Comparison of ENCODE assay signal across 8 cellular contexts in the genomic region with DNA sequence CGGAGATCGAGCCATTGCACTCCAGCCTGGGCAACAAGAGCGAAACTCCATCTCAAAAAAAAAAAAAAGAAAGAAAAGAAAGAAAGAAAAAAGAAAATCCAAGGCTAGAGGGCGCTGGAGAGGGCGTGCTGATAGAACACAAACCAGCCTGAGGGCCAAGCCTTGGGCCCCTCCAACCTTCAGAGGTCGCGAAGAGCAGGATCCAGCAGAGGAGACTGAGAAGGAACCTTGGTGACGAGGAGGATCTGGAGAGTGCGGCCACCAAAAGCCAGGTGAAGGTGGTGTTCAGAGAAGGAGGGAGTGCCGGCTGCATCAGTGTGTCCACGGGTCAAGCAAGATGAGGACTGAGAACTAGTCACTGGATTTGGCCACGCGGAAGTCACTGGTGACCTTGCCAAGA. TPM values are rescaled to one million over a fixed set of nuclear protein-coding genes. Genes with fewer than 3 reads are reported as not detected.
DNase-seq lines count a peak whose midpoint lies in the region; ATAC-seq and TF ChIP-seq lines count a peak whose summit lies in the region.

No MANE protein-coding gene starts in this region.

- H3K36me3 ChIP-seq in BJ (ENCODE audit: control insufficient read depth, insufficient read depth, low read length): no peaks in the 10 kb centered on the region
- H3K36me3 ChIP-seq in HEK293 (ENCODE audit: control insufficient read depth in 2 of 2, insufficient read depth in 1 of 2, low read length in 2 of 2): no peaks in the 10 kb centered on the region
- H3K36me3 ChIP-seq in prostate gland: no peaks in the 10 kb centered on the region

- H3K27ac Mint-ChIP-seq in WTC11: peak overlapping the region; percentile 4; the same call in 1 of the 2 replicates

- H3K4me1 ChIP-seq in HEK293 (ENCODE audit: control insufficient read depth, insufficient read depth, low read length) (peaks cover 9% of the 10 kb centered on the region), prostate gland (replicated peaks) (no peaks in the 10 kb centered on the region)

- H3K4me3 ChIP-seq in BJ (ENCODE audit: low read depth, low read length) (no peak overlapping the region), HEK293 (ENCODE audit: low read depth, low read length) (no peak overlapping the region), prostate gland (no peak overlapping the region)

- H3K4me3 Mint-ChIP-seq in WTC11: no peak overlapping the region

- no peak overlapping the region for H3K27ac ChIP-seq in HEK293 (ENCODE audit: extremely low read depth, low read depth, low read length)
- no peak overlapping the region for H3K27ac ChIP-seq in prostate gland

- H3K27me3 ChIP-seq in BJ (ENCODE audit: control insufficient read depth, insufficient read depth, low read length) (no peaks in the 10 kb centered on the region), prostate gland (replicated peaks; ENCODE audit: insufficient read depth) (no peaks in the 10 kb centered on the region)

- peaks cover 39% of the 10 kb centered on the region for H3K27me3 Mint-ChIP-seq in WTC11 (ENCODE audit: low read depth)

- peak; percentile 56 for TF ChIP-seq CTCF in BJ (IDR thresholded peaks at IDR 0.05; ENCODE audit: insufficient read depth, low read depth, low read length)
- TF ChIP-seq CTCF in HEK293 (tag by site-specific recombination; IDR thresholded peaks at IDR 0.05): peak; percentile 72
- peak; percentile 19; the same call in 1 of the 2 replicates for TF ChIP-seq CTCF in WTC11 (IDR thresholded peaks at IDR 0.05)
- no peak for TF ChIP-seq CTCF in prostate gland (IDR thresholded peaks at IDR 0.05)

- TF ChIP-seq POLR2A in prostate gland (IDR thresholded peaks at IDR 0.05): no peak

- ATAC-seq in WTC11 (peak; percentile 3; the same call in 1 of the 2 replicates), HG03571 (IDR thresholded peaks at IDR 0.05; ENCODE audit: unreplicated experiment) (no peak)

- no peaks in the 10 kb centered on the region for H3K36me3 Mint-ChIP-seq in WTC11

- DNase-seq in BJ (ENCODE audit: low read depth) (no peak), WTC11 (ENCODE audit: low spot score) (peak; percentile 44), iPS-NIHi7 (ENCODE audit: extremely low spot score) (peak; percentile 38), prostate gland (ENCODE audit: low spot score) (no peak), putamen (ENCODE audit: low spot score) (no peak), middle frontal gyrus (ENCODE audit: extremely low spot score, low spot score) (no peak)

- H3K9me3 ChIP-seq in HEK293 (ENCODE audit: control insufficient read depth, insufficient read depth, low read depth, low read length) (no peaks in the 10 kb centered on the region), prostate gland (no peaks in the 10 kb centered on the region)

- CTCF ChIA-PET in BJ (lab: Yijun Ruan, JAX): interaction anchor here (0.7 to 4.9 kb wide), 10 partner anchors 8 to 356 kb away, joined by 3 to 39 read pairs (median 4); no protein-coding TSS in a partner anchor
- CTCF ChIA-PET in HEK293 (lab: Yijun Ruan, JAX): interaction anchor here (0.6 to 2.8 kb wide), 20 partner anchors 9 to 1005 kb away, joined by 3 to 15 read pairs (median 4); no protein-coding TSS in a partner anchor
- CTCF ChIA-PET in WTC11 (lab: Charles Lee): interaction anchor here (0.7 to 2.0 kb wide), 9 partner anchors 13 to 420 kb away, joined by 3 to 9 read pairs (median 3); no protein-coding TSS in a partner anchor

- 54% methylated on average over 13 of the region's 13 CpGs for WGBS in prostate gland

- intact Hi-C loops in prostate gland (cut with DNase I): loop anchor here (5.0 to 10.0 kb wide), 2 partner anchors 127 to 355 kb away; a partner anchor contains a TSS

- peaks cover 17% of the 10 kb centered on the region for H3K4me1 Mint-ChIP-seq in WTC11

- no peaks in the 10 kb centered on the region for H3K9me3 Mint-ChIP-seq in WTC11

- POLR2A ChIA-PET in BJ (lab: Charles Lee): no interaction called here
- POLR2A ChIA-PET in HEK293 (lab: Yijun Ruan, JAX): no interaction called here
- POLR2A ChIA-PET in WTC11 (lab: Charles Lee): interaction anchor here (0.7 kb wide), 1 partner anchor 661 kb away, joined by 4 read pairs; no protein-coding TSS in a partner anchor

TF ChIP-seq in HEK293, 187 proteins besides CTCF, POLR2A, EP300 and RAD21:
- TF ChIP-seq ZEB2 (tag by site-specific recombination; IDR thresholded peaks at IDR 0.05) (0 out of 2 replicates have a peak, but pooled peaks have one; percentile 14), ZNF324 (tag by site-specific recombination; IDR thresholded peaks at IDR 0.05) (no peak), ZNF366 (tag by site-specific recombination; conservative IDR thresholded peaks at IDR 0.05) (0 out of 2 replicates have a peak, but pooled peaks have one; percentile 23), ZBTB17 (tag by site-specific recombination; IDR thresholded peaks at IDR 0.05) (peak; percentile 34; the same call in 1 of the 2 replicates), ZFP69B (tag by site-specific recombination; IDR thresholded peaks at IDR 0.05) (peak; percentile 35; the same call in 1 of the 2 replicates), ZBTB8A (tag by site-specific recombination; IDR thresholded peaks at IDR 0.05) (0 out of 2 replicates have a peak, but pooled peaks have one; percentile 27), ZNF48 (tag by site-specific recombination; IDR thresholded peaks at IDR 0.05) (no peak)
- TF ChIP-seq, protein P1, sequence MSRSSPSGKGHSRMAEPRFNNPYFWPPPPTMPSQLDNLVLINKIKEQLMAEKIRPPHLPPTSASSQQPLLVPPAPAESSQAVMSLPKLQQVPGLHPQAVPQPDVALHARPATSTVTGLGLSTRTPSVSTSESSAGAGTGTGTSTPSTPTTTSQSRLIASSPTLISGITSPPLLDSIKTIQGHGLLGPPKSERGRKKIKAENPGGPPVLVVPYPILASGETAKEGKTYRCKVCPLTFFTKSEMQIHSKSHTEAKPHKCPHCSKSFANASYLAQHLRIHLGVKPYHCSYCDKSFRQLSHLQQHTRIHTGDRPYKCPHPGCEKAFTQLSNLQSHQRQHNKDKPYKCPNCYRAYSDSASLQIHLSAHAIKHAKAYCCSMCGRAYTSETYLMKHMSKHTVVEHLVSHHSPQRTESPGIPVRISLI (tag by site-specific recombination; IDR thresholded peaks at IDR 0.05): peak; percentile 44; the same call in 1 of the 2 replicates

TF ChIP-seq in WTC11, 78 proteins besides CTCF, POLR2A, EP300 and RAD21 (continues in another document):
- no peak for TF ChIP-seq ELF4 (CRISPR knock-in tag; IDR thresholded peaks at IDR 0.05; ENCODE audit: low read depth)
- TF ChIP-seq, protein P2, sequence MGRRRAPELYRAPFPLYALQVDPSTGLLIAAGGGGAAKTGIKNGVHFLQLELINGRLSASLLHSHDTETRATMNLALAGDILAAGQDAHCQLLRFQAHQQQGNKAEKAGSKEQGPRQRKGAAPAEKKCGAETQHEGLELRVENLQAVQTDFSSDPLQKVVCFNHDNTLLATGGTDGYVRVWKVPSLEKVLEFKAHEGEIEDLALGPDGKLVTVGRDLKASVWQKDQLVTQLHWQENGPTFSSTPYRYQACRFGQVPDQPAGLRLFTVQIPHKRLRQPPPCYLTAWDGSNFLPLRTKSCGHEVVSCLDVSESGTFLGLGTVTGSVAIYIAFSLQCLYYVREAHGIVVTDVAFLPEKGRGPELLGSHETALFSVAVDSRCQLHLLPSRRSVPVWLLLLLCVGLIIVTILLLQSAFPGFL (CRISPR knock-in tag; IDR thresholded peaks at IDR 0.05; ENCODE audit: borderline replicate concordance): no peak
- no peak for TF ChIP-seq ZNF219 (CRISPR knock-in tag; IDR thresholded peaks at IDR 0.05; ENCODE audit: borderline replicate concordance)
- no peak for TF ChIP-seq TEAD4 (CRISPR knock-in tag; IDR thresholded peaks at IDR 0.05)
- TF ChIP-seq, protein P3, sequence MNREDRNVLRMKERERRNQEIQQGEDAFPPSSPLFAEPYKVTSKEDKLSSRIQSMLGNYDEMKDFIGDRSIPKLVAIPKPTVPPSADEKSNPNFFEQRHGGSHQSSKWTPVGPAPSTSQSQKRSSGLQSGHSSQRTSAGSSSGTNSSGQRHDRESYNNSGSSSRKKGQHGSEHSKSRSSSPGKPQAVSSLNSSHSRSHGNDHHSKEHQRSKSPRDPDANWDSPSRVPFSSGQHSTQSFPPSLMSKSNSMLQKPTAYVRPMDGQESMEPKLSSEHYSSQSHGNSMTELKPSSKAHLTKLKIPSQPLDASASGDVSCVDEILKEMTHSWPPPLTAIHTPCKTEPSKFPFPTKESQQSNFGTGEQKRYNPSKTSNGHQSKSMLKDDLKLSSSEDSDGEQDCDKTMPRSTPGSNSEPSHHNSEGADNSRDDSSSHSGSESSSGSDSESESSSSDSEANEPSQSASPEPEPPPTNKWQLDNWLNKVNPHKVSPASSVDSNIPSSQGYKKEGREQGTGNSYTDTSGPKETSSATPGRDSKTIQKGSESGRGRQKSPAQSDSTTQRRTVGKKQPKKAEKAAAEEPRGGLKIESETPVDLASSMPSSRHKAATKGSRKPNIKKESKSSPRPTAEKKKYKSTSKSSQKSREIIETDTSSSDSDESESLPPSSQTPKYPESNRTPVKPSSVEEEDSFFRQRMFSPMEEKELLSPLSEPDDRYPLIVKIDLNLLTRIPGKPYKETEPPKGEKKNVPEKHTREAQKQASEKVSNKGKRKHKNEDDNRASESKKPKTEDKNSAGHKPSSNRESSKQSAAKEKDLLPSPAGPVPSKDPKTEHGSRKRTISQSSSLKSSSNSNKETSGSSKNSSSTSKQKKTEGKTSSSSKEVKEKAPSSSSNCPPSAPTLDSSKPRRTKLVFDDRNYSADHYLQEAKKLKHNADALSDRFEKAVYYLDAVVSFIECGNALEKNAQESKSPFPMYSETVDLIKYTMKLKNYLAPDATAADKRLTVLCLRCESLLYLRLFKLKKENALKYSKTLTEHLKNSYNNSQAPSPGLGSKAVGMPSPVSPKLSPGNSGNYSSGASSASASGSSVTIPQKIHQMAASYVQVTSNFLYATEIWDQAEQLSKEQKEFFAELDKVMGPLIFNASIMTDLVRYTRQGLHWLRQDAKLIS (CRISPR knock-in tag; IDR thresholded peaks at IDR 0.05; ENCODE audit: borderline replicate concordance): no peak
- TF ChIP-seq, protein P4, sequence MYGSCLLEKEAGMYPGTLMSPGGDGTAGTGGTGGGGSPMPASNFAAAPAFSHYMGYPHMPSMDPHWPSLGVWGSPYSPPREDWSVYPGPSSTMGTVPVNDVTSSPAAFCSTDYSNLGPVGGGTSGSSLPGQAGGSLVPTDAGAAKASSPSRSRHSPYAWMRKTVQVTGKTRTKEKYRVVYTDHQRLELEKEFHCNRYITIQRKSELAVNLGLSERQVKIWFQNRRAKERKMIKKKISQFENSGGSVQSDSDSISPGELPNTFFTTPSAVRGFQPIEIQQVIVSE (CRISPR knock-in tag; IDR thresholded peaks at IDR 0.05; ENCODE audit: borderline replicate concordance): no peak
- TF ChIP-seq GRHL2 (CRISPR knock-in tag; IDR thresholded peaks at IDR 0.05; ENCODE audit: insufficient replicate concordance, severe bottlenecking): no peak

RNA-seq across cellular contexts. Expression of a gene that starts 4.1 kb away (rescaled TPM):
- 138 and 139 TPM in 2 replicates for polyA plus RNA-seq in BJ (2011; rRNA removed)
- 558 and 724 TPM in 2 replicates for polyA minus RNA-seq in BJ (2011; rRNA and poly(A)+ RNA removed)
- total RNA-seq in WTC11 (2021): 382 to 438 TPM (median 392 TPM) in 3 replicates
- 100 to 1,000 TPM; 366 to 616 TPM for total RNA-seq in prostate gland

Comparison
In these comparisons a context has a peak if more than half of its experiments do, and no peak if none do; other contexts are left out.
1. DNase-seq: peak in WTC11 (single experiment) and iPS-NIHi7 (single experiment); none in BJ (single experiment), prostate gland (single experiment), putamen (single experiment) and middle frontal gyrus (single experiment).
2. CTCF ChIP-seq: peak in BJ (single experiment), HEK293 (single experiment) and WTC11 (single experiment); none in prostate gland (0 of 4).